In the genomic region with DNA sequence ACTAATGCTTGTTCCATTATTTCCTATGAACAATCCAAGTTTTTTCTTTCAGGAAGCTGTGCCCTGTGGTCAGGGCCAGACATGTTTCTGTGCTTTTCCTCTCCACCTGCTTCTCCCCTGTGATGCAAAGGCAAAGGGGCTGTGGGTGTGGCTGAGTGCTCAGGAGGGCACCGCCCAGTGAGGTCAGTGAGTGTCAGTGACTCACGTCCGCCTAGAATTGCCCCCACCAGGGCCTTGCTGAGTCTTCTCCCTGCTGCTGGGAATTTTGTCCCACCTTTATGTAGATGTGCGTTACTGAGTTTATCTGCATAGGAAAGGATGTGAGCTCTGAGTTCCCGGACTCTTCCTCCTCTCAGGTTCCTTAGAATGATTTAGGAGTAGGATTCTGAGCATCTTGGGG, we compare ENCODE assay signal across 20 cellular contexts.
DNase-seq lines count a peak whose midpoint lies in the region; ATAC-seq, FAIRE-seq and TF ChIP-seq lines count a peak whose summit lies in the region.
"Had no signal": no experiment of that assay in that cellular context is flagged by ENCODE, and none has a peak within 500 bp of the region (broad histone marks: within the 10 kb centered on the region; RNA-seq: fewer than 3 reads in every experiment).

No MANE protein-coding gene starts in this region.

- no peak overlapping the region for H3K4me3 Mint-ChIP-seq in activated naive CD4-positive, alpha-beta T cell treated with anti-CD3 and anti-CD28 coated beads, Interleukin-2, amount 10 ng/mL, durations not matched to agents 7 days and 5 days
- no peak overlapping the region for H3K4me3 Mint-ChIP-seq in activated CD8-positive, alpha-beta T cell treated with anti-CD3 and anti-CD28 coated beads for 36 hours
- H3K4me3 Mint-ChIP-seq: activated CD8-positive, alpha-beta memory T cell treated with anti-CD3 and anti-CD28 coated beads, Interleukin-2, amount 10 ng/mL, durations not matched to agents 7 days and 5 days; T-cell had no signal

- DNase-seq in ELF-1 (ENCODE audit: low read depth, low spot score) (peak; percentile 41), HT1080 (ENCODE audit: low read depth) (peak; percentile 91), K562 (ENCODE audit: extremely low read depth in 1 of 4, low spot score in 3 of 4) (peak; percentile 44 to 78 (median 59)), islet precursor cell (peak; percentile 73), T-helper 9 cell (no peak)
- DNase-seq in activated naive CD4-positive, alpha-beta T cell treated with anti-CD3 and anti-CD28 coated beads, Interleukin-2, amount 10 ng/mL, durations not matched to agents 7 days and 5 days = no peak
- DNase-seq in activated CD8-positive, alpha-beta T cell treated with anti-CD3 and anti-CD28 coated beads for 36 hours = no peak
- DNase-seq: activated CD8-positive, alpha-beta memory T cell treated with anti-CD3 and anti-CD28 coated beads, Interleukin-2, amount 10 ng/mL, durations not matched to agents 7 days and 5 days; activated gamma-delta T cell; AML-193; amygdala; Caco-2; IMR-90; NCI-H1092 treated with DMSO at 0.1 percent for 48 hours; NCI-H2107; Peyer's patch; substantia nigra; T-cell had no signal

- no peak for TF ChIP-seq RAD21 in K562 (CRISPR knock-in tag; conservative IDR thresholded peaks at IDR 0.05 in 1 of 2, IDR thresholded peaks at IDR 0.05 in 1 of 2)

- WGBS in K562 (ENCODE audit: insufficient coverage, low coverage, missing lambda C conversion rate) = 8% methylated on average over 5 of the region's 5 CpGs

- peak overlapping the region; percentile 18; the same call in 1 of the 3 replicates for H3K27ac ChIP-seq in K562 (ENCODE audit: extremely low read depth, low read depth, low read length)
- H3K27ac ChIP-seq: Peyer's patch had no signal

- no peak overlapping the region for H3K4me3 ChIP-seq in K562
- H3K4me3 ChIP-seq: Peyer's patch had no signal

- TF ChIP-seq EP300 in K562 (IDR thresholded peaks at IDR 0.05; ENCODE audit: low read length) = no peak

- BruUV-seq in K562 (replicated peaks; lab: Mats Ljungman, UMichigan) = no TSS peak

- H3K36me3 ChIP-seq in K562 (ENCODE audit: control insufficient read depth, insufficient read depth, low read length) = no peaks in the 10 kb centered on the region
- H3K36me3 ChIP-seq: Peyer's patch had no signal

- no peak overlapping the region for H3K27ac Mint-ChIP-seq in activated naive CD4-positive, alpha-beta T cell treated with anti-CD3 and anti-CD28 coated beads, Interleukin-2, amount 10 ng/mL, durations not matched to agents 7 days and 5 days
- no peak overlapping the region for H3K27ac Mint-ChIP-seq in activated CD8-positive, alpha-beta T cell treated with anti-CD3 and anti-CD28 coated beads for 36 hours
- H3K27ac Mint-ChIP-seq: activated CD8-positive, alpha-beta memory T cell treated with anti-CD3 and anti-CD28 coated beads, Interleukin-2, amount 10 ng/mL, durations not matched to agents 7 days and 5 days; T-cell had no signal

- FAIRE-seq in K562 (lab: Jason Lieb, UNC) = peak; percentile 80
- FAIRE-seq: frontal cortex had no signal

- CTCF ChIA-PET in K562 (lab: Yijun Ruan, JAX; ENCODE audit: low intra/inter-chr PET ratio) = no interaction called here
- CTCF ChIA-PET in activated naive CD4-positive, alpha-beta T cell treated with anti-CD3 and anti-CD28 coated beads, Interleukin-2, amount 10 ng/mL, durations not matched to agents 7 days and 5 days (lab: Charles Lee) = no interaction called here
- CTCF ChIA-PET in activated CD8-positive, alpha-beta T cell treated with anti-CD3 and anti-CD28 coated beads for 36 hours (lab: Charles Lee) = no interaction called here

- H3K9ac ChIP-seq in K562 (ENCODE audit: insufficient read depth in 1 of 2, low read depth in 2 of 2, low read length in 2 of 2) = no peak overlapping the region

- H2AFZ ChIP-seq in K562 (ENCODE audit: low read depth, low read length) = peak overlapping the region; percentile 78

- intact Hi-C loops in K562 (cut with micrococcal nuclease) = no loop called here
- intact Hi-C loops in activated CD8-positive, alpha-beta T cell treated with anti-CD3 and anti-CD28 coated beads for 36 hours (cut with micrococcal nuclease) = no loop called here

- H3K4me2 ChIP-seq in K562 (ENCODE audit: insufficient read depth, low read length) = peak overlapping the region; percentile 38; the same call in 1 of the 2 replicates

- no peaks in the 10 kb centered on the region for H3K9me3 Mint-ChIP-seq in activated naive CD4-positive, alpha-beta T cell treated with anti-CD3 and anti-CD28 coated beads, Interleukin-2, amount 10 ng/mL, durations not matched to agents 7 days and 5 days
- H3K9me3 Mint-ChIP-seq in activated CD8-positive, alpha-beta T cell treated with anti-CD3 and anti-CD28 coated beads for 36 hours = no peaks in the 10 kb centered on the region

- in situ Hi-C loops in K562 (cut with MboI) = no loop called here

- TF ChIP-seq POLR2A in K562 (conservative IDR thresholded peaks at IDR 0.05) = no peak

- H3K79me2 ChIP-seq in K562 (ENCODE audit: control insufficient read depth, insufficient read depth, low read length) = no peaks in the 10 kb centered on the region

- peaks cover 10% of the 10 kb centered on the region for H3K27me3 Mint-ChIP-seq in activated naive CD4-positive, alpha-beta T cell treated with anti-CD3 and anti-CD28 coated beads, Interleukin-2, amount 10 ng/mL, durations not matched to agents 7 days and 5 days
- H3K27me3 Mint-ChIP-seq in activated CD8-positive, alpha-beta T cell treated with anti-CD3 and anti-CD28 coated beads for 36 hours = peaks cover 10% of the 10 kb centered on the region
- H3K27me3 Mint-ChIP-seq: activated CD8-positive, alpha-beta memory T cell treated with anti-CD3 and anti-CD28 coated beads, Interleukin-2, amount 10 ng/mL, durations not matched to agents 7 days and 5 days had no signal

- H4K20me1 ChIP-seq in K562 (replicated peaks; ENCODE audit: control insufficient read depth, insufficient read depth, low read length) = no peaks in the 10 kb centered on the region

- H3K27me3 ChIP-seq in K562 (ENCODE audit: control insufficient read depth in 2 of 2, insufficient read depth in 2 of 2, low read length in 2 of 2) = no peaks in the 10 kb centered on the region
- H3K27me3 ChIP-seq: Peyer's patch had no signal

- POLR2A ChIA-PET in K562 (lab: Yijun Ruan, JAX) = no interaction called here
- POLR2A ChIA-PET in activated CD8-positive, alpha-beta T cell treated with anti-CD3 and anti-CD28 coated beads for 36 hours (lab: Charles Lee) = no interaction called here

- no peaks in the 10 kb centered on the region for H3K4me1 Mint-ChIP-seq in activated naive CD4-positive, alpha-beta T cell treated with anti-CD3 and anti-CD28 coated beads, Interleukin-2, amount 10 ng/mL, durations not matched to agents 7 days and 5 days
- no peaks in the 10 kb centered on the region for H3K4me1 Mint-ChIP-seq in activated CD8-positive, alpha-beta T cell treated with anti-CD3 and anti-CD28 coated beads for 36 hours (ENCODE audit: low read depth)
- H3K4me1 Mint-ChIP-seq: activated CD8-positive, alpha-beta memory T cell treated with anti-CD3 and anti-CD28 coated beads, Interleukin-2, amount 10 ng/mL, durations not matched to agents 7 days and 5 days; T-cell had no signal

- peaks cover 2 to 22% of the 10 kb centered on the region in 2 experiments; a peak in 2 of 5 replicates for H3K4me1 ChIP-seq in K562 (replicated peaks in 1 of 2; ENCODE audit: control insufficient read depth in 2 of 2, insufficient read depth in 2 of 2, low read length in 2 of 2)
- H3K4me1 ChIP-seq: Caco-2, Peyer's patch had no signal

- H3K9me3 ChIP-seq in K562 (replicated peaks; ENCODE audit: control insufficient read depth, insufficient read depth, low read depth, low read length) = no peaks in the 10 kb centered on the region
- H3K9me3 ChIP-seq: Caco-2, Peyer's patch had no signal

- ATAC-seq in K562 (peak; percentile 99), GM18858 (IDR thresholded peaks at IDR 0.05; ENCODE audit: unreplicated experiment) (no peak)
- ATAC-seq in activated CD8-positive, alpha-beta T cell treated with anti-CD3 and anti-CD28 coated beads for 36 hours = no peak
- ATAC-seq: activated CD8-positive, alpha-beta memory T cell treated with anti-CD3 and anti-CD28 coated beads, Interleukin-2, amount 10 ng/mL, durations not matched to agents 7 days and 5 days; T-cell had no signal

- no peaks in the 10 kb centered on the region for H3K9me1 ChIP-seq in K562 (ENCODE audit: control insufficient read depth, insufficient read depth, low read length)

- H3K36me3 Mint-ChIP-seq in activated naive CD4-positive, alpha-beta T cell treated with anti-CD3 and anti-CD28 coated beads, Interleukin-2, amount 10 ng/mL, durations not matched to agents 7 days and 5 days = no peaks in the 10 kb centered on the region
- H3K36me3 Mint-ChIP-seq in activated CD8-positive, alpha-beta T cell treated with anti-CD3 and anti-CD28 coated beads for 36 hours (ENCODE audit: low read depth) = no peaks in the 10 kb centered on the region
- H3K36me3 Mint-ChIP-seq: activated CD8-positive, alpha-beta memory T cell treated with anti-CD3 and anti-CD28 coated beads, Interleukin-2, amount 10 ng/mL, durations not matched to agents 7 days and 5 days; T-cell had no signal

- no peak for TF ChIP-seq CTCF in K562 (IDR thresholded peaks at IDR 0.05 in 2 of 3, conservative IDR thresholded peaks at IDR 0.05 in 1 of 3; ENCODE audit: insufficient read depth in 2 of 3, low read depth in 1 of 3, low read length in 3 of 3)
- no peak for TF ChIP-seq CTCF in activated CD8-positive, alpha-beta T cell treated with anti-CD3 and anti-CD28 coated beads for 36 hours (IDR thresholded peaks at IDR 0.05)

TF ChIP-seq in K562, 482 proteins besides CTCF, POLR2A, EP300 and RAD21 (continues in another document):
- peak in 1 of 2 experiments; percentile 62; a peak in 1 of 4 replicates for TF ChIP-seq MAZ (CRISPR knock-in tag; conservative IDR thresholded peaks at IDR 0.05 in 1 of 2, IDR thresholded peaks at IDR 0.05 in 1 of 2)
- peak; percentile 39 to 47; a peak in 2 of 4 replicates for TF ChIP-seq NRF1 (conservative IDR thresholded peaks at IDR 0.05 in 1 of 2, IDR thresholded peaks at IDR 0.05 in 1 of 2)
- peak; percentile 62 for TF ChIP-seq CREM (IDR thresholded peaks at IDR 0.05; ENCODE audit: low read depth)
- TF ChIP-seq, protein P1, sequence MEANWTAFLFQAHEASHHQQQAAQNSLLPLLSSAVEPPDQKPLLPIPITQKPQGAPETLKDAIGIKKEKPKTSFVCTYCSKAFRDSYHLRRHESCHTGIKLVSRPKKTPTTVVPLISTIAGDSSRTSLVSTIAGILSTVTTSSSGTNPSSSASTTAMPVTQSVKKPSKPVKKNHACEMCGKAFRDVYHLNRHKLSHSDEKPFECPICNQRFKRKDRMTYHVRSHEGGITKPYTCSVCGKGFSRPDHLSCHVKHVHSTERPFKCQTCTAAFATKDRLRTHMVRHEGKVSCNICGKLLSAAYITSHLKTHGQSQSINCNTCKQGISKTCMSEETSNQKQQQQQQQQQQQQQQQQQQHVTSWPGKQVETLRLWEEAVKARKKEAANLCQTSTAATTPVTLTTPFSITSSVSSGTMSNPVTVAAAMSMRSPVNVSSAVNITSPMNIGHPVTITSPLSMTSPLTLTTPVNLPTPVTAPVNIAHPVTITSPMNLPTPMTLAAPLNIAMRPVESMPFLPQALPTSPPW (CRISPR knock-in tag; IDR thresholded peaks at IDR 0.05) = peak; percentile 38
- TF ChIP-seq ZC3H4 (CRISPR knock-in tag; IDR thresholded peaks at IDR 0.05; ENCODE audit: borderline replicate concordance) = no peak
- TF ChIP-seq FOSL1 (tag; conservative IDR thresholded peaks at IDR 0.05) = peak; percentile 85

Comparison
In these comparisons a context has a peak if more than half of its experiments do, and no peak if none do; other contexts are left out.
1. DNase-seq: peak in ELF-1 (single experiment), HT1080 (single experiment), K562 (4 of 4) and islet precursor cell (single experiment); none in T-helper 9 cell (single experiment), activated naive CD4-positive, alpha-beta T cell treated with anti-CD3 and anti-CD28 coated beads, Interleukin-2, amount 10 ng/mL, durations not matched to agents 7 days and 5 days (single experiment) and activated CD8-positive, alpha-beta T cell treated with anti-CD3 and anti-CD28 coated beads for 36 hours (single experiment).